In genomic region chr3:183377307-183377959, GRCh38 we compare ENCODE assay signal across 13 cellular contexts. TPM values are rescaled to one million over a fixed set of nuclear protein-coding genes. Genes with fewer than 3 reads are reported as not detected.
DNase-seq lines count a peak whose midpoint lies in the region; ATAC-seq lines count a peak whose summit lies in the region.
"Had no signal": no experiment of that assay in that cellular context is flagged by ENCODE, and none has a peak within 500 bp of the region (broad histone marks: within the 10 kb centered on the region; RNA-seq: fewer than 3 reads in every experiment).

No MANE protein-coding gene starts in this region.

- POLR2A ChIA-PET in activated CD4-positive, alpha-beta T cell treated with anti-CD3 and anti-CD28 coated beads for 36 hours (lab: Charles Lee), result no interaction called here

- no peaks in the 10 kb centered on the region for H3K9me3 ChIP-seq in T-helper 17 cell (ENCODE audit: control insufficient read depth, low read length, poor library complexity, severe bottlenecking)
- H3K9me3 ChIP-seq: heart right ventricle had no signal

- ATAC-seq in activated CD4-positive, alpha-beta T cell treated with anti-CD3 and anti-CD28 coated beads for 36 hours, result peak; percentile 77
- ATAC-seq in T-helper 17 cell (no peak), HG02938 (IDR thresholded peaks at IDR 0.05; ENCODE audit: unreplicated experiment) (no peak)
- peak; percentile 59 for ATAC-seq in stimulated activated effector memory CD8-positive, alpha-beta T cell treated with anti-CD3 and anti-CD28 coated beads, Interleukin-12 subunit alpha, Interleukin-12 subunit beta, amount 100 ng/mL, for 72 hours
- ATAC-seq: heart right ventricle had no signal

- no peaks in the 10 kb centered on the region for H3K36me3 Mint-ChIP-seq in activated CD4-positive, alpha-beta T cell treated with anti-CD3 and anti-CD28 coated beads for 36 hours (ENCODE audit: low read depth)
- peaks cover 15% of the 10 kb centered on the region for H3K36me3 Mint-ChIP-seq in T-helper 17 cell (ENCODE audit: low read depth)
- H3K36me3 Mint-ChIP-seq in stimulated activated effector memory CD8-positive, alpha-beta T cell treated with anti-CD3 and anti-CD28 coated beads, Interleukin-12 subunit alpha, Interleukin-12 subunit beta, amount 100 ng/mL, for 72 hours, result peaks cover 11% of the 10 kb centered on the region

- no peaks in the 10 kb centered on the region for H3K9me3 Mint-ChIP-seq in activated CD4-positive, alpha-beta T cell treated with anti-CD3 and anti-CD28 coated beads for 36 hours (ENCODE audit: low read depth)
- H3K9me3 Mint-ChIP-seq in stimulated activated effector memory CD8-positive, alpha-beta T cell treated with anti-CD3 and anti-CD28 coated beads, Interleukin-12 subunit alpha, Interleukin-12 subunit beta, amount 100 ng/mL, for 72 hours, result no peaks in the 10 kb centered on the region
- H3K9me3 Mint-ChIP-seq: activated CD4-positive, alpha-beta memory T cell treated with anti-CD3 and anti-CD28 coated beads, Interleukin-2, amount 10 ng/mL, durations not matched to agents 7 days and 5 days had no signal

- H3K27me3 Mint-ChIP-seq in activated CD4-positive, alpha-beta T cell treated with anti-CD3 and anti-CD28 coated beads for 36 hours, result no peaks in the 10 kb centered on the region
- H3K27me3 Mint-ChIP-seq in T-helper 17 cell, result no peaks in the 10 kb centered on the region
- H3K27me3 Mint-ChIP-seq: activated CD4-positive, alpha-beta memory T cell treated with anti-CD3 and anti-CD28 coated beads, Interleukin-2, amount 10 ng/mL, durations not matched to agents 7 days and 5 days had no signal

- intact Hi-C loops in activated CD4-positive, alpha-beta T cell treated with anti-CD3 and anti-CD28 coated beads for 36 hours (cut with DNase I, micrococcal nuclease), result loop anchor here (1.0 to 5.0 kb wide), 3 partner anchors 90 to 110 kb away; no protein-coding TSS in a partner anchor

- peak overlapping the region; percentile 58 for H3K27ac Mint-ChIP-seq in activated CD4-positive, alpha-beta T cell treated with anti-CD3 and anti-CD28 coated beads for 36 hours
- peak overlapping the region; percentile 82 for H3K27ac Mint-ChIP-seq in T-helper 17 cell
- H3K27ac Mint-ChIP-seq in stimulated activated effector memory CD8-positive, alpha-beta T cell treated with anti-CD3 and anti-CD28 coated beads, Interleukin-12 subunit alpha, Interleukin-12 subunit beta, amount 100 ng/mL, for 72 hours, result peak overlapping the region; percentile 60
- H3K27ac Mint-ChIP-seq: activated CD4-positive, alpha-beta memory T cell treated with anti-CD3 and anti-CD28 coated beads, Interleukin-2, amount 10 ng/mL, durations not matched to agents 7 days and 5 days had no signal

- CTCF ChIA-PET in activated CD4-positive, alpha-beta T cell treated with anti-CD3 and anti-CD28 coated beads for 36 hours (lab: Charles Lee), result no interaction called here

- H3K4me1 Mint-ChIP-seq in activated CD4-positive, alpha-beta T cell treated with anti-CD3 and anti-CD28 coated beads for 36 hours, result peaks cover 43% of the 10 kb centered on the region
- H3K4me1 Mint-ChIP-seq in T-helper 17 cell, result peaks cover 19% of the 10 kb centered on the region
- H3K4me1 Mint-ChIP-seq in stimulated activated effector memory CD8-positive, alpha-beta T cell treated with anti-CD3 and anti-CD28 coated beads, Interleukin-12 subunit alpha, Interleukin-12 subunit beta, amount 100 ng/mL, for 72 hours, result peaks cover 11% of the 10 kb centered on the region

- no peak overlapping the region for H3K4me3 Mint-ChIP-seq in activated CD4-positive, alpha-beta T cell treated with anti-CD3 and anti-CD28 coated beads for 36 hours
- H3K4me3 Mint-ChIP-seq in T-helper 17 cell, result no peak overlapping the region
- no peak overlapping the region for H3K4me3 Mint-ChIP-seq in stimulated activated effector memory CD8-positive, alpha-beta T cell treated with anti-CD3 and anti-CD28 coated beads, Interleukin-12 subunit alpha, Interleukin-12 subunit beta, amount 100 ng/mL, for 72 hours
- H3K4me3 Mint-ChIP-seq: activated CD4-positive, alpha-beta memory T cell treated with anti-CD3 and anti-CD28 coated beads, Interleukin-2, amount 10 ng/mL, durations not matched to agents 7 days and 5 days had no signal

- peak; percentile 24 for DNase-seq in activated CD4-positive, alpha-beta T cell treated with anti-CD3 and anti-CD28 coated beads for 36 hours
- DNase-seq in activated CD4-positive, alpha-beta T cell treated with anti-CD3 and anti-CD28 coated beads for 1 hour, result no peak
- DNase-seq in NCI-H1105 treated with DMSO at 0.1 percent for 48 hours (lab: John Stamatoyannopoulos, UW) (peak; percentile 99), T-helper 17 cell (no peak), kidney glomerular epithelial cell (lab: John Stamatoyannopoulos, UW) (no peak), SK-N-DZ (ENCODE audit: low spot score) (no peak)
- DNase-seq in stimulated activated effector memory CD8-positive, alpha-beta T cell treated with anti-CD3 and anti-CD28 coated beads, Interleukin-12 subunit alpha, Interleukin-12 subunit beta, amount 100 ng/mL, for 72 hours (ENCODE audit: low spot score in 2 of 2), result no peak
- DNase-seq: activated CD4-positive, alpha-beta memory T cell treated with anti-CD3 and anti-CD28 coated beads, Interleukin-2, amount 10 ng/mL, durations not matched to agents 7 days and 5 days; cerebellar nuclear complex; heart right ventricle; KG1; trophoblast cell had no signal

RNA-seq across cellular contexts. Expression of gene MCF2L2, which starts 51.0 kb away (rescaled TPM):
- 1 to 10 TPM; 1.9 to 2.3 TPM for total RNA-seq in activated CD4-positive, alpha-beta T cell treated with anti-CD3 and anti-CD28 coated beads for 36 hours
- total RNA-seq in T-helper 17 cell, result 10 to 100 TPM; 25.7 to 27.2 TPM
- 6.6 and 8.0 TPM in 2 replicates for polyA plus RNA-seq in SK-N-DZ (2014; cell fraction: cytosol; rRNA removed)
- 9.2 and 10.1 TPM in 2 replicates for polyA plus RNA-seq in SK-N-DZ (2014; cell fraction: nucleus; rRNA removed)

Comparison
In these comparisons a context has a peak if more than half of its experiments do, and no peak if none do; other contexts are left out.
1. DNase-seq: peak in activated CD4-positive, alpha-beta T cell treated with anti-CD3 and anti-CD28 coated beads for 36 hours (single experiment) and NCI-H1105 treated with DMSO at 0.1 percent for 48 hours (single experiment); none in activated CD4-positive, alpha-beta T cell treated with anti-CD3 and anti-CD28 coated beads for 1 hour (single experiment), T-helper 17 cell (0 of 3), stimulated activated effector memory CD8-positive, alpha-beta T cell treated with anti-CD3 and anti-CD28 coated beads, Interleukin-12 subunit alpha, Interleukin-12 subunit beta, amount 100 ng/mL, for 72 hours (0 of 2), kidney glomerular epithelial cell (single experiment) and SK-N-DZ (single experiment).
2. ATAC-seq: peak in activated CD4-positive, alpha-beta T cell treated with anti-CD3 and anti-CD28 coated beads for 36 hours (single experiment) and stimulated activated effector memory CD8-positive, alpha-beta T cell treated with anti-CD3 and anti-CD28 coated beads, Interleukin-12 subunit alpha, Interleukin-12 subunit beta, amount 100 ng/mL, for 72 hours (single experiment); none in T-helper 17 cell (single experiment) and HG02938 (single experiment).
3. RNA of gene MCF2L2, which starts 51.0 kb away (total RNA-seq): 25.7 to 27.2 TPM in T-helper 17 cell; 1.9 to 2.3 TPM in activated CD4-positive, alpha-beta T cell treated with anti-CD3 and anti-CD28 coated beads for 36 hours; every median in the first group is over 4 times any median in the second.
4. Peak in every context shown above with its lines, with median percentiles within 50 percentile points of each other: H3K27ac Mint-ChIP-seq.